15 cellular contexts compared by ENCODE assay signal in genomic region chr5:39518516-39518915, GRCh38.
DNase-seq lines count a peak whose midpoint lies in the region; ATAC-seq and FAIRE-seq lines count a peak whose summit lies in the region.
"Had no signal": no experiment of that assay in that cellular context is flagged by ENCODE, and none has a peak within 500 bp of the region (broad histone marks: within the 10 kb centered on the region; RNA-seq: fewer than 3 reads in every experiment).

No MANE protein-coding gene starts in this region.

- H3K4me1 ChIP-seq in mesodermal cell (ENCODE audit: control insufficient read depth, insufficient read depth, low read length, poor library complexity, severe bottlenecking) = peaks cover 14% of the 10 kb centered on the region

- H3K36me3 Mint-ChIP-seq in activated naive CD8-positive, alpha-beta T cell treated with anti-CD3 and anti-CD28 coated beads for 36 hours = no peaks in the 10 kb centered on the region
- H3K36me3 Mint-ChIP-seq: CD14-positive monocyte had no signal

- peak; percentile 49 for FAIRE-seq in HTR-8/SVneo (lab: Jason Lieb, UNC)

- peak overlapping the region; percentile 52 for H3K27ac ChIP-seq in mesodermal cell (ENCODE audit: low read depth, low read length, severe bottlenecking)
- H3K27ac ChIP-seq: left lung, Peyer's patch, psoas muscle had no signal

- no peaks in the 10 kb centered on the region for H3K4me1 Mint-ChIP-seq in activated naive CD8-positive, alpha-beta T cell treated with anti-CD3 and anti-CD28 coated beads for 36 hours
- H3K4me1 Mint-ChIP-seq: central memory CD8-positive, alpha-beta T cell had no signal

- no peaks in the 10 kb centered on the region for H3K27me3 Mint-ChIP-seq in activated naive CD8-positive, alpha-beta T cell treated with anti-CD3 and anti-CD28 coated beads for 36 hours

- in situ Hi-C loops in ACHN (cut with HindIII; ENCODE audit: low pct_ligation_motif_present, low pct_unique_long_range_greater_than_20kb, low sequenced_read_pairs) = no loop called here

- no peaks in the 10 kb centered on the region for H3K36me3 ChIP-seq in mesodermal cell (ENCODE audit: control insufficient read depth, insufficient read depth, low read length)
- H3K36me3 ChIP-seq: left lung, Peyer's patch had no signal

- ATAC-seq in GM19395 (IDR thresholded peaks at IDR 0.05; ENCODE audit: unreplicated experiment) = no peak
- ATAC-seq in GM18511 (IDR thresholded peaks at IDR 0.05; ENCODE audit: unreplicated experiment) = no peak
- ATAC-seq: left lung, psoas muscle had no signal

- H3K4me3 ChIP-seq in mesodermal cell (ENCODE audit: extremely low read depth, insufficient read depth, low read length, poor library complexity, severe bottlenecking) = no peak overlapping the region
- H3K4me3 ChIP-seq: left lung, Peyer's patch, psoas muscle had no signal

- peaks cover 6% of the 10 kb centered on the region for H3K9me3 ChIP-seq in mesodermal cell (ENCODE audit: control insufficient read depth, low read length)
- H3K9me3 ChIP-seq: left lung, Peyer's patch, psoas muscle had no signal

- no peak overlapping the region for H3K4me3 Mint-ChIP-seq in activated naive CD8-positive, alpha-beta T cell treated with anti-CD3 and anti-CD28 coated beads for 36 hours
- H3K4me3 Mint-ChIP-seq: CD14-positive monocyte; central memory CD8-positive, alpha-beta T cell had no signal

- H3K27ac Mint-ChIP-seq in activated naive CD8-positive, alpha-beta T cell treated with anti-CD3 and anti-CD28 coated beads for 36 hours = no peak overlapping the region
- H3K27ac Mint-ChIP-seq: CD14-positive monocyte had no signal

- no peaks in the 10 kb centered on the region for H3K9me3 Mint-ChIP-seq in activated naive CD8-positive, alpha-beta T cell treated with anti-CD3 and anti-CD28 coated beads for 36 hours
- H3K9me3 Mint-ChIP-seq: central memory CD8-positive, alpha-beta T cell had no signal

- peak; percentile 37 for DNase-seq in ACHN
- no peak for DNase-seq in HTR-8/SVneo (ENCODE audit: insufficient read length, low spot score)
- peak; percentile 68 for DNase-seq in brain pericyte (ENCODE audit: low read depth, low spot score)
- DNase-seq in activated naive CD8-positive, alpha-beta T cell treated with anti-CD3 and anti-CD28 coated beads for 36 hours = no peak
- no peak for DNase-seq in hippocampal formation (lab: John Stamatoyannopoulos, UW)
- DNase-seq: activated T-cell treated with anti-CD3 and anti-CD28 coated beads, Interleukin-2, amount 50 U/mL, for 1 hour; KG1; left lung; Peyer's patch; psoas muscle had no signal

- 29 to 45% methylated on average over 2 of the region's 3 CpGs for WGBS in mesodermal cell (ENCODE audit: insufficient coverage in 2 of 2), 2 experiments

Comparison
In these comparisons a context has a peak if more than half of its experiments do, and no peak if none do; other contexts are left out.
1. DNase-seq: peak in ACHN (single experiment) and brain pericyte (single experiment); none in HTR-8/SVneo (single experiment), activated naive CD8-positive, alpha-beta T cell treated with anti-CD3 and anti-CD28 coated beads for 36 hours (single experiment) and hippocampal formation (0 of 2).